Comparison of ENCODE assay signal across 1 cellular context in genomic region chr7:105325225-105325904, GRCh38.
TF ChIP-seq lines count a peak whose summit lies in the region.

No MANE protein-coding gene starts in this region.

TF ChIP-seq in WTC11, 78 proteins besides CTCF, POLR2A, EP300 and RAD21 (continued from another document):
- TF ChIP-seq PREB (CRISPR knock-in tag; IDR thresholded peaks at IDR 0.05; ENCODE audit: borderline replicate concordance) (no peak), TEAD1 (CRISPR knock-in tag; IDR thresholded peaks at IDR 0.05) (no peak)
